Comparison of ENCODE assay signal across 9 cellular contexts in genomic region chr1:167663002-167663772, GRCh38. TPM values are rescaled to one million over a fixed set of nuclear protein-coding genes. Genes with fewer than 3 reads are reported as not detected.
DNase-seq lines count a peak whose midpoint lies in the region; ATAC-seq, FAIRE-seq and TF ChIP-seq lines count a peak whose summit lies in the region.
"Had no signal": no experiment of that assay in that cellular context is flagged by ENCODE, and none has a peak within 500 bp of the region (broad histone marks: within the 10 kb centered on the region; RNA-seq: fewer than 3 reads in every experiment).

No MANE protein-coding gene starts in this region.

- 24 to 35% (median 28%) methylated on average over 6 to 8 of the region's 8 CpGs for WGBS in adrenal gland, 4 donors
- WGBS in small intestine, 3 donors = 56 to 73% (median 57%) methylated on average over 8 of the region's 8 CpGs

- H3K36me3 ChIP-seq in adrenal gland (replicated peaks in 1 of 2) = no peaks in the 10 kb centered on the region
- H3K36me3 ChIP-seq in small intestine (ENCODE audit: control insufficient read depth in 2 of 2, insufficient read depth in 2 of 2, low read length in 2 of 2) = no peaks in the 10 kb centered on the region

- H3K27me3 ChIP-seq in adrenal gland (no peaks in the 10 kb centered on the region), small intestine (ENCODE audit: control insufficient read depth in 2 of 2, insufficient read depth in 2 of 2, low read length in 2 of 2) (no peaks in the 10 kb centered on the region)

- DNase-seq in GM13976 (ENCODE audit: low spot score) = peak; percentile 52
- peak; percentile 49 to 83 (median 70) for DNase-seq in adrenal gland
- peak; percentile 46 for DNase-seq in kidney tubule cell (ENCODE audit: low spot score)
- DNase-seq in NCI-H1417 (lab: John Stamatoyannopoulos, UW) = no peak
- DNase-seq in activated CD8-positive, alpha-beta memory T cell treated with anti-CD3 and anti-CD28 coated beads for 24 hours = no peak
- DNase-seq in NOMO-1 treated with dmso at 0.1 percent for 144 hours (lab: John Stamatoyannopoulos, UW; ENCODE audit: unreplicated experiment) = no peak
- DNase-seq in small intestine = no peak

- no peak for TF ChIP-seq CTCF in GM13976 (IDR thresholded peaks at IDR 0.05; ENCODE audit: borderline replicate concordance, control extremely low read depth, extremely low read depth, insufficient read depth, missing control alignments)
- TF ChIP-seq CTCF in adrenal gland (IDR thresholded peaks at IDR 0.05) = no peak

- H3K9me3 ChIP-seq in adrenal gland (replicated peaks in 1 of 3) (no peaks in the 10 kb centered on the region), small intestine (ENCODE audit: control insufficient read depth, low read depth) (no peaks in the 10 kb centered on the region)

- H3K27ac ChIP-seq in adrenal gland (peak overlapping the region in 4 of 5 donors; percentile 5 to 73 (median 33)), small intestine (ENCODE audit: low read depth in 1 of 2, low read length in 1 of 2) (peak overlapping the region in 1 of 2 donors; percentile 48)
- H3K27ac ChIP-seq: KMS-11 had no signal

- in situ Hi-C loops in GM13976 (cut with MboI; ENCODE audit: low sequenced_read_pairs, unreplicated experiment) = no loop called here

- no peak for FAIRE-seq in small intestine (lab: Jason Lieb, UNC)

- ATAC-seq in HG02798 (IDR thresholded peaks at IDR 0.05; ENCODE audit: poor library complexity, unreplicated experiment) = peak; percentile 75

- no peak overlapping the region for H3K4me3 ChIP-seq in adrenal gland
- H3K4me3 ChIP-seq in small intestine (ENCODE audit: low read depth in 1 of 2, low read length in 2 of 2) = no peak overlapping the region

- H3K4me1 ChIP-seq in adrenal gland (replicated peaks in 1 of 2) = peaks cover 24 to 44% of the 10 kb centered on the region in 2 donors
- H3K4me1 ChIP-seq in small intestine (ENCODE audit: control insufficient read depth in 2 of 2, insufficient read depth in 1 of 2, low read depth in 1 of 2, low read length in 1 of 2) = peaks cover 0 to 7% of the 10 kb centered on the region in 2 donors

- TF ChIP-seq POLR2A in adrenal gland (IDR thresholded peaks at IDR 0.05) = peak in 1 of 2 donors; percentile 26

- intact Hi-C loops in adrenal gland (cut with DNase I) = no loop called here

RNA-seq across cellular contexts. Expression of gene RCSD1, which starts 33.2 kb away (rescaled TPM):
- 10 to 100 TPM in 6 of 8 donors, 1 to 10 TPM in 2; 8.5 to 15.4 (median 11.9) TPM for total RNA-seq in adrenal gland
- polyA plus RNA-seq in adrenal gland (1 to 10 TPM; 3.3 to 8.8 (median 5.0) TPM), small intestine (10 to 100 TPM in 1 of 3 donors, 1 to 10 TPM in 2; 2.0 to 14.1 (median 9.1) TPM)

RNA-seq across cellular contexts. Expression of gene MPZL1, which starts 58.6 kb away (rescaled TPM):
- 100 to 1,000 TPM in 1 of 8 donors, 10 to 100 TPM in 7; 32.5 to 101 (median 65.0) TPM for total RNA-seq in adrenal gland
- 10 to 100 TPM; 12.1 to 87.5 (median 20.6) TPM for polyA plus RNA-seq in adrenal gland
- polyA plus RNA-seq in small intestine = 10 to 100 TPM in 1 of 3 donors, 1 to 10 TPM in 2; 8.1 to 54.1 (median 8.6) TPM

Comparison
In these comparisons a context has a peak if more than half of its experiments do, and no peak if none do; other contexts are left out.
1. DNase-seq: peak in GM13976 (single experiment), adrenal gland (7 of 7) and kidney tubule cell (single experiment); none in NCI-H1417 (0 of 3), activated CD8-positive, alpha-beta memory T cell treated with anti-CD3 and anti-CD28 coated beads for 24 hours (single experiment), NOMO-1 treated with dmso at 0.1 percent for 144 hours (single experiment) and small intestine (single experiment).